ENCODE assay signal across 25 cellular contexts in the genomic region with DNA sequence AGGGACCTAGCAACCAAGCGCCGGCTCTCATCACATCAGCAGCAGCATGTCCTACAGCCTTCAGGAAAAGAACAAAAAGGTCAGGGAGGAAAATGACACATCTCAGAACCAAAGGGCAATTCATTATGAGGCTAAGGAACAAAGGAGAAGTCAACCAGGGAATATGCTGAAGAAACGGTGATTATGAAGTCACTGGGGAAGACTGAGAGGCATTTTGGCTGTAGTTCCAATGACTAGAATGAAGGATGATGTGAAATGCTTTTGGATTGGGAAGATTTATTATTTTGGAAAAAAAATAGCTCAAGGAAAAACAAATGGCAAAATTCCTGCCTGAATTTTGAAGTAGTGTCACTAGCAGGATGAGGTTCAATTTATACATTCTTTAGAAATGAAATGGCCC. TPM values are rescaled to one million over a fixed set of nuclear protein-coding genes. Genes with fewer than 3 reads are reported as not detected.
A peak's percentile ranks its signal among the peaks of the same experiment; 100 is the strongest.
DNase-seq lines count a peak whose midpoint lies in the region; ATAC-seq, FAIRE-seq and TF ChIP-seq lines count a peak whose summit lies in the region.
"Had no signal": no experiment of that assay in that cellular context is flagged by ENCODE, and none has a peak within 500 bp of the region (broad histone marks: within the 10 kb centered on the region; RNA-seq: fewer than 3 reads in every experiment).

No MANE protein-coding gene starts in this region.

- H3K36me3 ChIP-seq in liver (ENCODE audit: control insufficient read depth in 4 of 4, insufficient read depth in 3 of 4, low read depth in 1 of 4, low read length in 3 of 4) = no peaks in the 10 kb centered on the region
- H3K36me3 ChIP-seq in HepG2 (replicated peaks in 1 of 2; ENCODE audit: control insufficient read depth in 1 of 2, insufficient read depth in 2 of 2, low read length in 2 of 2) = no peaks in the 10 kb centered on the region
- H3K36me3 ChIP-seq: breast epithelium, sigmoid colon had no signal

- peaks cover 70% of the 10 kb centered on the region for H3K4me1 Mint-ChIP-seq in activated CD8-positive, alpha-beta T cell treated with anti-CD3 and anti-CD28 coated beads for 36 hours (ENCODE audit: low read depth)
- H3K4me1 Mint-ChIP-seq in type B pancreatic cell (ENCODE audit: unreplicated experiment) = peaks cover 50% of the 10 kb centered on the region

- ATAC-seq in HepG2 = no peak
- no peak for ATAC-seq in activated CD8-positive, alpha-beta T cell treated with anti-CD3 and anti-CD28 coated beads for 36 hours
- ATAC-seq: GM12878, GM23338 had no signal

- H3K9me3 ChIP-seq in liver (ENCODE audit: control insufficient read depth in 4 of 4, low read length in 3 of 4) (no peaks in the 10 kb centered on the region), HepG2 (ENCODE audit: low read length) (peaks cover 14% of the 10 kb centered on the region)
- H3K9me3 ChIP-seq: breast epithelium, sigmoid colon had no signal

- in situ Hi-C loops in HepG2 (cut with HindIII; ENCODE audit: extremely low pct_ligation_motif_present, low pct_unique_long_range_greater_than_20kb) = loop anchor here (25.0 kb wide), 1 partner anchor 196 kb away; no protein-coding TSS in a partner anchor

- H3K79me2 ChIP-seq in HepG2 (ENCODE audit: insufficient read depth, low read length) = no peaks in the 10 kb centered on the region

- H3K4me3 Mint-ChIP-seq in activated CD8-positive, alpha-beta T cell treated with anti-CD3 and anti-CD28 coated beads for 36 hours = peak overlapping the region; percentile 83
- peak overlapping the region; percentile 26 for H3K4me3 Mint-ChIP-seq in type B pancreatic cell
- H3K4me3 Mint-ChIP-seq: GM23338 had no signal

- no peak overlapping the region for H3K4me2 ChIP-seq in HepG2 (ENCODE audit: low read depth, low read length)
- H3K4me2 ChIP-seq: GM23338 had no signal

- H3K27me3 Mint-ChIP-seq in activated CD8-positive, alpha-beta T cell treated with anti-CD3 and anti-CD28 coated beads for 36 hours = no peaks in the 10 kb centered on the region
- H3K27me3 Mint-ChIP-seq in type B pancreatic cell = peaks cover 22% of the 10 kb centered on the region

- H3K9ac ChIP-seq in liver (ENCODE audit: low read depth in 1 of 2, low read length in 2 of 2) = no peak overlapping the region
- no peak overlapping the region for H3K9ac ChIP-seq in HepG2 (ENCODE audit: insufficient read depth, low read depth, low read length)

- no peak for DNase-seq in HepG2 (ENCODE audit: low spot score)
- no peak for DNase-seq in activated CD8-positive, alpha-beta T cell treated with anti-CD3 and anti-CD28 coated beads for 36 hours
- peak; percentile 40 for DNase-seq in fibroblast of mammary gland (ENCODE audit: low read depth)
- no peak for DNase-seq in type B pancreatic cell (ENCODE audit: extremely low spot score, unreplicated experiment)
- DNase-seq in NCI-H1436 treated with DMSO at 0.1 percent for 48 hours (lab: John Stamatoyannopoulos, UW) = no peak
- no peak for DNase-seq in NCI-H2196 (lab: John Stamatoyannopoulos, UW; ENCODE audit: unreplicated experiment)
- no peak for DNase-seq in coronary artery (ENCODE audit: low spot score)
- DNase-seq: activated CD4-positive, alpha-beta T cell treated with anti-CD3 and anti-CD28 coated beads for 1 hour; activated effector memory CD4-positive, alpha-beta T cell treated with Interleukin-2 at 50 U/mL for 16 hours; effector CD4-positive, alpha-beta T cell; hypothalamus; KBM-7; kidney glomerular epithelial cell; midbrain; NCI-H1105; NK-92 treated with Interleukin-12 subunit alpha and Interleukin-12 subunit beta, amount 100 ng/mL, for 24 hours; sigmoid colon; stimulated activated CD4-positive, alpha-beta T cell treated with anti-CD3 and anti-CD28 coated beads, Interleukin-4, amount 100 ng/mL, for 1 hour had no signal

- FAIRE-seq in HepG2 (lab: Jason Lieb, UNC) = no peak
- FAIRE-seq: D721Med, G401.6, GM12878 had no signal

- H3K27ac ChIP-seq in liver (ENCODE audit: low read depth in 1 of 2, low read length in 2 of 2) = peak overlapping the region; percentile 60 to 74
- H3K27ac ChIP-seq in HepG2 (ENCODE audit: extremely low read length, insufficient read depth, low read length) = no peak overlapping the region
- H3K27ac ChIP-seq in coronary artery = no peak overlapping the region
- H3K27ac ChIP-seq: breast epithelium, HL-60, sigmoid colon had no signal

- no peak overlapping the region for H2AFZ ChIP-seq in HepG2 (ENCODE audit: low read length)
- H2AFZ ChIP-seq: GM23338 had no signal

- TF ChIP-seq CTCF in liver (IDR thresholded peaks at IDR 0.05; ENCODE audit: low read depth, low read length, missing input control) = no peak
- no peak for TF ChIP-seq CTCF in HepG2 (CRISPR knock-in tag; IDR thresholded peaks at IDR 0.05)
- no peak for TF ChIP-seq CTCF in activated CD8-positive, alpha-beta T cell treated with anti-CD3 and anti-CD28 coated beads for 36 hours (IDR thresholded peaks at IDR 0.05)
- TF ChIP-seq CTCF in fibroblast of mammary gland (conservative IDR thresholded peaks at IDR 0.05; ENCODE audit: control insufficient read depth, insufficient read depth, low read depth, low read length) = no peak
- TF ChIP-seq CTCF in type B pancreatic cell (conservative IDR thresholded peaks at IDR 0.05) = no peak
- TF ChIP-seq CTCF in coronary artery (IDR thresholded peaks at IDR 0.05) = no peak

- intact Hi-C loops in HepG2 (cut with micrococcal nuclease; ENCODE audit: unreplicated experiment) = loop anchor here (2.0 to 5.0 kb wide), 2 partner anchors 70 to 349 kb away; no protein-coding TSS in a partner anchor
- intact Hi-C loops in activated CD8-positive, alpha-beta T cell treated with anti-CD3 and anti-CD28 coated beads for 36 hours (cut with micrococcal nuclease) = no loop called here

- H4K20me1 ChIP-seq in HepG2 (ENCODE audit: insufficient read depth, low read length) = no peaks in the 10 kb centered on the region

- H3K4me3 ChIP-seq in liver (ENCODE audit: low read depth in 1 of 3, low read length in 3 of 3) (no peak overlapping the region), HepG2 (replicated peaks in 1 of 3; ENCODE audit: insufficient read depth in 1 of 3, low read depth in 2 of 3, low read length in 3 of 3) (no peak overlapping the region), fibroblast of mammary gland (ENCODE audit: control insufficient read depth, low read depth, low read length) (no peak overlapping the region), coronary artery (no peak overlapping the region)
- H3K4me3 ChIP-seq: breast epithelium, GM12878, GM23338, sigmoid colon had no signal

- CTCF ChIA-PET in HepG2 (lab: Yijun Ruan, JAX; ENCODE audit: low intra/inter-chr PET ratio, low total read pairs) = no interaction called here
- CTCF ChIA-PET in activated CD8-positive, alpha-beta T cell treated with anti-CD3 and anti-CD28 coated beads for 36 hours (lab: Charles Lee) = interaction anchor here (1.0 to 14.0 kb wide), 6 partner anchors 75 to 351 kb away, joined by 3 to 231 read pairs (median 4); no protein-coding TSS in a partner anchor

- POLR2A ChIA-PET in HepG2 (lab: Yijun Ruan, JAX) = no interaction called here
- POLR2A ChIA-PET in activated CD8-positive, alpha-beta T cell treated with anti-CD3 and anti-CD28 coated beads for 36 hours (lab: Charles Lee) = interaction anchor here (0.5 to 8.8 kb wide), 15 partner anchors 13 to 240 kb away, joined by 3 to 61 read pairs (median 3); no protein-coding TSS in a partner anchor

- H3K36me3 Mint-ChIP-seq in activated CD8-positive, alpha-beta T cell treated with anti-CD3 and anti-CD28 coated beads for 36 hours (ENCODE audit: low read depth) = peaks cover 76% of the 10 kb centered on the region
- peaks cover 11% of the 10 kb centered on the region for H3K36me3 Mint-ChIP-seq in type B pancreatic cell

- peaks cover 3% of the 10 kb centered on the region for H3K9me3 Mint-ChIP-seq in activated CD8-positive, alpha-beta T cell treated with anti-CD3 and anti-CD28 coated beads for 36 hours
- peaks cover 8% of the 10 kb centered on the region for H3K9me3 Mint-ChIP-seq in type B pancreatic cell
- H3K9me3 Mint-ChIP-seq: GM23338 had no signal

- BruUV-seq in HepG2 (replicated peaks; lab: Mats Ljungman, UMichigan) = no TSS peak

- H3K27me3 ChIP-seq in liver (ENCODE audit: control insufficient read depth in 4 of 4, insufficient read depth in 4 of 4, low read length in 3 of 4) (no peaks in the 10 kb centered on the region), HepG2 (ENCODE audit: control insufficient read depth in 1 of 2, insufficient read depth in 2 of 2, low read length in 2 of 2) (peaks cover 8 to 56% of the 10 kb centered on the region in 2 experiments)
- H3K27me3 ChIP-seq: breast epithelium, sigmoid colon had no signal

- TF ChIP-seq EP300 in HepG2 (IDR thresholded peaks at IDR 0.05; ENCODE audit: low read depth in 2 of 2, low read length in 2 of 2) (no peak), HepG2 (CRISPR knock-in tag; IDR thresholded peaks at IDR 0.05; ENCODE audit: borderline replicate concordance) (no peak)

- H3K4me1 ChIP-seq in liver (ENCODE audit: control insufficient read depth in 4 of 4, insufficient read depth in 4 of 4, low read length in 3 of 4) = peaks cover 13 to 84% (median 66%) of the 10 kb centered on the region in 4 donors
- peaks cover 10% of the 10 kb centered on the region for H3K4me1 ChIP-seq in HepG2 (ENCODE audit: insufficient read depth, low read length)
- H3K4me1 ChIP-seq: breast epithelium had no signal

- no peak for TF ChIP-seq POLR2A in HepG2 (IDR thresholded peaks at IDR 0.05; ENCODE audit: insufficient read depth in 1 of 2, low read depth in 2 of 2, low read length in 2 of 2)

- peak overlapping the region; percentile 94 for H3K27ac Mint-ChIP-seq in activated CD8-positive, alpha-beta T cell treated with anti-CD3 and anti-CD28 coated beads for 36 hours
- H3K27ac Mint-ChIP-seq in type B pancreatic cell = no peak overlapping the region
- H3K27ac Mint-ChIP-seq: GM23338 had no signal

- 79% methylated on average over 3 of the region's 3 CpGs for WGBS in liver
- 41% methylated on average over 3 of the region's 3 CpGs for WGBS in HepG2 (ENCODE audit: low lambda C conversion rate)

- TF ChIP-seq RAD21 in liver (IDR thresholded peaks at IDR 0.05) (no peak), HepG2 (CRISPR knock-in tag; IDR thresholded peaks at IDR 0.05) (no peak)

RNA-seq across cellular contexts. Expression of a gene that starts 5.7 kb away (rescaled TPM):
- total RNA-seq in liver = 1 to 10 TPM; 1.9 to 3.7 TPM
- polyA plus RNA-seq in liver = 1 to 10 TPM; 1.9 to 2.0 TPM
- total RNA-seq in HepG2 (2016; rRNA removed; fragmentation: Illumina TruSeq; extraction: Trizol) = not detected in 2 replicates
- total RNA-seq in HepG2 (2016; cell fraction: cytosol; rRNA removed; fragmentation: Illumina TruSeq; extraction: Trizol; ENCODE audit: low read depth) = not detected in 2 replicates
- not detected in 2 replicates for total RNA-seq in HepG2 (2016; cell fraction: insoluble cytoplasmic fraction; rRNA removed; fragmentation: Illumina TruSeq; extraction: Trizol)
- total RNA-seq in HepG2 (2016; cell fraction: membrane; rRNA removed; fragmentation: Illumina TruSeq; extraction: Trizol) = not detected in 2 replicates
- not detected in 2 replicates for total RNA-seq in HepG2 (2016; cell fraction: nucleus; rRNA removed; fragmentation: Illumina TruSeq; extraction: Trizol)
- polyA plus RNA-seq in HepG2 (2011; rRNA removed) = 0.01 TPM in 1 of 2 replicates, not detected in the other
- polyA plus RNA-seq in HepG2 (2011; cell fraction: cytosol; rRNA removed) = 0.01 TPM in 1 of 2 replicates, not detected in the other
- polyA plus RNA-seq in HepG2 (2011; cell fraction: nucleus; rRNA removed) = 0.24 TPM in 1 of 2 replicates, not detected in the other
- 0.07 TPM in 1 of 2 replicates, not detected in the other for polyA plus RNA-seq in HepG2 (2012)
- polyA plus RNA-seq in HepG2 (2016; cell fraction: cytosol; fragmentation: Illumina TruSeq; extraction: Trizol; ENCODE audit: low read depth) = not detected in 2 replicates
- not detected in 2 replicates for polyA plus RNA-seq in HepG2 (2016; cell fraction: insoluble cytoplasmic fraction; fragmentation: Illumina TruSeq; extraction: Trizol; ENCODE audit: low read depth)
- polyA plus RNA-seq in HepG2 (2016; cell fraction: membrane; fragmentation: Illumina TruSeq; extraction: Trizol; ENCODE audit: low read depth) = not detected in 2 replicates
- not detected in 2 replicates for polyA plus RNA-seq in HepG2 (2016; cell fraction: nucleus; fragmentation: Illumina TruSeq; extraction: Trizol; ENCODE audit: insufficient read depth, low read depth)
- 0.02 TPM in 1 of 2 replicates, not detected in the other for polyA minus RNA-seq in HepG2 (2011; rRNA and poly(A)+ RNA removed; ENCODE audit: low replicate concordance)
- polyA minus RNA-seq in HepG2 (2011; cell fraction: cytosol; rRNA and poly(A)+ RNA removed) = not detected in 2 replicates
- polyA minus RNA-seq in HepG2 (2011; cell fraction: nucleus; rRNA and poly(A)+ RNA removed) = under 0.01 and 0.13 TPM in 2 replicates
- total RNA-seq in activated CD8-positive, alpha-beta T cell treated with anti-CD3 and anti-CD28 coated beads for 36 hours = 10 to 100 TPM; 60.7 to 66.9 TPM
- total RNA-seq in type B pancreatic cell (ENCODE audit: low replicate concordance) = 8.5 and 33.5 TPM in 2 replicates

Comparison
In these comparisons a context has a peak if more than half of its experiments do, and no peak if none do; other contexts are left out.
1. H3K27ac ChIP-seq: peak in liver (2 of 2); none in HepG2 (single experiment) and coronary artery (0 of 2).